ENCODE assay signal across 16 cellular contexts in the genomic region with DNA sequence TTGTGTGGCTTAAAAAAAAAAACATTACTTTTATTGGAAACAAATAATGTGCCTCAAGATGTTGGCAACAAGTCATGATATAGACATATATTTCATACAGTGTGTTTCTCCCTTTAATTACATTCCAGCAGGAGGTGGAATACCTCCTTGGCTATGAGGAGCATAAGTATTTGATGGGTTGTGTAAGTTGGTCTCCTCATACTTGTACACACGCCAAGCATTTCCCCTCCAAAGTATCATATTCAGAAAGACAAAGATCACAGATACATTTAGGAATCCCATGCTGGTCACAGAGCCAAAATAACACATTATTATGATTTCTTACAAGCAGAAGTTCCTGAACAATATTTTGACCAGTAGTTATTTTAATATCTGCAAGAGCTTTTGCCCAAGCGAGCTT. TPM values are rescaled to one million over a fixed set of nuclear protein-coding genes. Genes with fewer than 3 reads are reported as not detected.
A peak's percentile ranks its signal among the peaks of the same experiment; 100 is the strongest.
DNase-seq lines count a peak whose midpoint lies in the region; ATAC-seq and TF ChIP-seq lines count a peak whose summit lies in the region.
"Had no signal": no experiment of that assay in that cellular context is flagged by ENCODE, and none has a peak within 500 bp of the region (broad histone marks: within the 10 kb centered on the region; RNA-seq: fewer than 3 reads in every experiment).

No MANE protein-coding gene starts in this region.

- H3K4me3 ChIP-seq in AG04449 (ENCODE audit: low read depth, low read length) = no peak overlapping the region
- H3K4me3 ChIP-seq: cardiac muscle cell, prostate gland had no signal

- POLR2A ChIA-PET in AG04449 (lab: Yijun Ruan, JAX) = no interaction called here

- intact Hi-C loops in natural killer cell (cut with micrococcal nuclease) = loop anchor here (5.0 kb wide), 1 partner anchor 301 kb away; no protein-coding TSS in a partner anchor

- H3K4me3 Mint-ChIP-seq in natural killer cell = peak overlapping the region; percentile 83

- H3K4me1 Mint-ChIP-seq in natural killer cell = peaks cover 46 to 53% of the 10 kb centered on the region in 2 donors

- H3K9me3 Mint-ChIP-seq in natural killer cell = no peaks in the 10 kb centered on the region
- H3K9me3 Mint-ChIP-seq: stimulated activated effector memory CD8-positive, alpha-beta T cell treated with anti-CD3 and anti-CD28 coated beads, Interleukin-12 subunit alpha, Interleukin-12 subunit beta, amount 100 ng/mL, for 72 hours had no signal

- H3K27me3 Mint-ChIP-seq in natural killer cell (ENCODE audit: low read depth in 2 of 2) = no peaks in the 10 kb centered on the region

- ATAC-seq in natural killer cell (no peak), HG03469 (IDR thresholded peaks at IDR 0.05; ENCODE audit: unreplicated experiment) (no peak), GM18861 (IDR thresholded peaks at IDR 0.05; ENCODE audit: unreplicated experiment) (no peak)
- ATAC-seq: PC-3; stimulated activated effector memory CD8-positive, alpha-beta T cell treated with anti-CD3 and anti-CD28 coated beads, Interleukin-12 subunit alpha, Interleukin-12 subunit beta, amount 100 ng/mL, for 72 hours had no signal

- H3K36me3 Mint-ChIP-seq in natural killer cell = no peaks in the 10 kb centered on the region

- TF ChIP-seq CTCF in AG04449 (IDR thresholded peaks at IDR 0.05; ENCODE audit: insufficient read depth, low read length, missing control alignments) (no peak), natural killer cell (IDR thresholded peaks at IDR 0.05) (no peak)

- H3K27ac ChIP-seq in caudate nucleus (ENCODE audit: low read depth, low read length) = peak overlapping the region; percentile 26
- H3K27ac ChIP-seq: cardiac muscle cell, prostate gland had no signal

- CTCF ChIA-PET in AG04449 (lab: Yijun Ruan, JAX) = interaction anchor here (0.9 to 25.6 kb wide), 6 partner anchors 15 to 250 kb away, joined by 3 to 634 read pairs (median 10); partner anchors contain the start of gene KSR1

- DNase-seq in AG04449 (ENCODE audit: low read depth, low spot score) (peak; percentile 23), HCEC 1CT (peak; percentile 0), caudate nucleus (lab: John Stamatoyannopoulos, UW) (no peak), natural killer cell (no peak), LoVo (ENCODE audit: low spot score) (no peak)
- DNase-seq in activated naive CD4-positive, alpha-beta T cell treated with Interleukin-2 at 50 U/mL for 16 hours = no peak
- DNase-seq: activated CD4-positive, CD25-positive, alpha-beta regulatory T cell treated with anti-CD3 and anti-CD28 coated beads, Interleukin-2, amount 50 U/mL, for 72 hours; GDM1; midbrain; NCI-H1105; PC-3 had no signal

- peak overlapping the region; percentile 89 to 98 for H3K27ac Mint-ChIP-seq in natural killer cell

RNA-seq across cellular contexts. Expression of gene WSB1, which starts 57.8 kb away (rescaled TPM):
- total RNA-seq in natural killer cell = 100 to 1,000 TPM; 124 to 205 (median 187) TPM

Comparison
In these comparisons a context has a peak if more than half of its experiments do, and no peak if none do; other contexts are left out.
1. DNase-seq: peak in AG04449 (single experiment) and HCEC 1CT (single experiment); none in caudate nucleus (0 of 61), natural killer cell (single experiment), LoVo (single experiment) and activated naive CD4-positive, alpha-beta T cell treated with Interleukin-2 at 50 U/mL for 16 hours (single experiment).